In genomic region chr1:192147221-192147620, GRCh38 we compare ENCODE assay signal across 30 cellular contexts. TPM values are rescaled to one million over a fixed set of nuclear protein-coding genes. Genes with fewer than 3 reads are reported as not detected.
"Had no signal": no experiment of that assay in that cellular context is flagged by ENCODE, and none has a peak within 500 bp of the region (broad histone marks: within the 10 kb centered on the region; RNA-seq: fewer than 3 reads in every experiment).

No MANE protein-coding gene starts in this region.

- FAIRE-seq: kidney, TTC549 had no signal

- H3K9me3 Mint-ChIP-seq: activated naive CD8-positive, alpha-beta T cell treated with anti-CD3 and anti-CD28 coated beads for 36 hours; mesothelial cell of epicardium; T-helper 1 cell treated with Interleukin-12 subunit alpha and Interleukin-12 subunit beta and Interleukin-4 antibody, amounts not matched to agents 30 μg/mL and 1 μg/mL, for 36 hours had no signal

- H3K4me3 Mint-ChIP-seq: activated naive CD8-positive, alpha-beta T cell treated with anti-CD3 and anti-CD28 coated beads for 36 hours; activated T-cell treated with anti-CD3 and anti-CD28 coated beads, Interleukin-2, amount 50 U/mL, for 72 hours; effector memory CD8-positive, alpha-beta T cell; mesothelial cell of epicardium; naive thymus-derived CD8-positive, alpha-beta T cell; neural crest cell; T-helper 1 cell treated with Interleukin-12 subunit alpha and Interleukin-12 subunit beta and Interleukin-4 antibody, amounts not matched to agents 30 μg/mL and 1 μg/mL, for 36 hours had no signal

- H3K27ac Mint-ChIP-seq: activated naive CD8-positive, alpha-beta T cell treated with anti-CD3 and anti-CD28 coated beads for 36 hours; activated T-cell treated with anti-CD3 and anti-CD28 coated beads, Interleukin-2, amount 50 U/mL, for 72 hours; effector memory CD8-positive, alpha-beta T cell; mesothelial cell of epicardium; naive thymus-derived CD8-positive, alpha-beta T cell; T-helper 1 cell treated with Interleukin-12 subunit alpha and Interleukin-12 subunit beta and Interleukin-4 antibody, amounts not matched to agents 30 μg/mL and 1 μg/mL, for 36 hours had no signal

- H3K9me3 ChIP-seq: adrenal gland, body of pancreas, gastroesophageal sphincter, right atrium auricular region, suprapubic skin, tibial artery had no signal

- H2AFZ ChIP-seq: hepatocyte had no signal

- H3K27ac ChIP-seq: adrenal gland, body of pancreas, gastroesophageal sphincter, hepatocyte, right atrium auricular region, suprapubic skin, tibial artery, VCaP had no signal

- H3K36me3 Mint-ChIP-seq: activated naive CD8-positive, alpha-beta T cell treated with anti-CD3 and anti-CD28 coated beads for 36 hours; mesothelial cell of epicardium; naive thymus-derived CD8-positive, alpha-beta T cell had no signal

- H3K27me3 ChIP-seq: adrenal gland, body of pancreas, gastroesophageal sphincter, hepatocyte, right atrium auricular region, suprapubic skin, tibial artery had no signal

- H3K4me2 ChIP-seq: hepatocyte had no signal

- H3K27me3 Mint-ChIP-seq: activated naive CD8-positive, alpha-beta T cell treated with anti-CD3 and anti-CD28 coated beads for 36 hours; effector memory CD8-positive, alpha-beta T cell; naive thymus-derived CD8-positive, alpha-beta T cell had no signal

- ATAC-seq: activated T-cell treated with anti-CD3 and anti-CD28 coated beads, Interleukin-2, amount 50 U/mL, for 72 hours; body of pancreas; effector memory CD8-positive, alpha-beta T cell; gastroesophageal sphincter; left colon; naive thymus-derived CD8-positive, alpha-beta T cell had no signal

- H3K4me1 Mint-ChIP-seq: activated naive CD8-positive, alpha-beta T cell treated with anti-CD3 and anti-CD28 coated beads for 36 hours; naive thymus-derived CD8-positive, alpha-beta T cell; neural crest cell had no signal

- DNase-seq: activated CD4-positive, alpha-beta T cell treated with anti-CD3 and anti-CD28 coated beads for 4 hours; activated CD4-positive, alpha-beta T cell treated with anti-CD3 and anti-CD28 coated beads, Interleukin-2, amount 50 U/mL, for 4 hours; activated naive CD4-positive, alpha-beta T cell treated with Interleukin-2 at 50 U/mL for 16 hours; activated naive CD8-positive, alpha-beta T cell treated with anti-CD3 and anti-CD28 coated beads for 36 hours; activated T-cell treated with anti-CD3 and anti-CD28 coated beads for 4 hours; activated T-cell treated with anti-CD3 and anti-CD28 coated beads, Interleukin-2, amount 50 U/mL, for 72 hours; adrenal gland; aorta; body of pancreas; cortex of kidney; effector memory CD8-positive, alpha-beta T cell; kidney; left colon; naive thymus-derived CD8-positive, alpha-beta T cell; nucleus accumbens; stimulated activated CD4-positive, alpha-beta T cell treated with anti-CD3 and anti-CD28 coated beads, Interleukin-15, amount 100 ng/mL, for 24 hours; stimulated activated CD4-positive, alpha-beta T cell treated with anti-CD3 and anti-CD28 coated beads, Interleukin-2, amount 100 ng/mL, for 24 hours; stimulated activated naive CD4-positive, alpha-beta T cell; T-helper 9 cell; tibial artery had no signal

- H3K79me2 ChIP-seq: hepatocyte had no signal

- H3K4me3 ChIP-seq: adrenal gland, body of pancreas, gastroesophageal sphincter, hepatocyte, right atrium auricular region, suprapubic skin, tibial artery had no signal

- H3K4me1 ChIP-seq: adrenal gland, body of pancreas, gastroesophageal sphincter, right atrium auricular region, suprapubic skin, tibial artery had no signal

- H3K36me3 ChIP-seq: adrenal gland, gastroesophageal sphincter, right atrium auricular region, suprapubic skin, tibial artery had no signal

RNA-seq across cellular contexts. Expression of gene RGS18, which starts 11.0 kb away (rescaled TPM):
- total RNA-seq: activated naive CD8-positive, alpha-beta T cell treated with anti-CD3 and anti-CD28 coated beads for 36 hours; chondrocyte; mesothelial cell of epicardium; neural crest cell had no signal
- polyA plus RNA-seq: hepatocyte; naive thymus-derived CD8-positive, alpha-beta T cell had no signal
